7 cellular contexts compared by ENCODE assay signal in the genomic region with DNA sequence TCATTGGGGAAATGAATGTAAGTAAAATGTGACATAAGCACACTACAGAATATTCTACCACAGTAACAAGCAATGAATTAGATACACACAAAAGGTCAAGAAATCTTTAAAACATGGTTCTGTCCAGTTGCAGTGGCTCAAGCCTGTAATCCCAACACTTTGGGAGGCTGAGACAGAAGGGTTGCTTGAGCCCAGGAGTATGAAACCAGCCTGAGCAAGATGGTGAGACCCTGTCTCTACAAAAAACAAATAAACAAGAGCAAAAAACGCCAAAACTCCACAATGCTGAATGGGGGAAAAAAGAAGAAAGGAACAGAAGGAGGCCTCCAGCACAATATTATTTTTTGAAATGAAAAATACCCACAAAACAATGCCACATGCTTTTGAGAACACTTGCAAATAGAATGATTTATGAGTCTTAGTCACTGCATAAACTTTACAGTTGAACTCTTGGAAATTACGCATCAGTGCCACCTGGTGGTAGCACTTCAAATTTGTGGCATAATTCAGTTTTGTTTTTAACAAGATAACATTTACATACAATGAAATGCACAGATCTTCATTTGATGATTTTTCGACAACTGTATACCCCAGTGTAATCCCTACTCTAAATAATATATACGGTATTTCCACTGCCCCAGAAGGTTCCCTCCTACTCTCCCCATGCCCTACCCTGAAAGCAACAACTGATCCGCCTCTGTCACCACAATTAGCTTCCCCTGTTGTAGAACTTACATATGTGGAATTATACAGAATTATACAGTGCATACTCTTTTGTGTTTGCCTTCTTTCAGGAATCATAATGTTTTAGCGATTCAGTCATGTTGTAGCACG. TPM values are rescaled to one million over a fixed set of nuclear protein-coding genes. Genes with fewer than 3 reads are reported as not detected.
DNase-seq lines count a peak whose midpoint lies in the region; ATAC-seq, FAIRE-seq and TF ChIP-seq lines count a peak whose summit lies in the region.

No MANE protein-coding gene starts in this region.

- no peak overlapping the region for H3K4me3 ChIP-seq in GM12875 (ENCODE audit: low read depth, low read length)
- no peak overlapping the region for H3K4me3 ChIP-seq in astrocyte (ENCODE audit: insufficient read depth, low read depth, low read length)

- H3K9me3 ChIP-seq in astrocyte (ENCODE audit: insufficient read depth, low read depth, low read length), result no peaks in the 10 kb centered on the region

- H3K36me3 Mint-ChIP-seq in astrocyte (ENCODE audit: low read depth, unreplicated experiment) (no peaks in the 10 kb centered on the region), immature natural killer cell (no peaks in the 10 kb centered on the region)

- TF ChIP-seq CTCF in GM12875 (IDR thresholded peaks at IDR 0.05; ENCODE audit: borderline replicate concordance, insufficient read depth, low read depth, low read length) (peak; percentile 50; the same call in 1 of the 2 replicates), astrocyte (IDR thresholded peaks at IDR 0.05; ENCODE audit: insufficient read depth, low read depth, low read length) (peak; percentile 74)

- peaks cover 5% of the 10 kb centered on the region for H3K27me3 ChIP-seq in astrocyte (ENCODE audit: insufficient read depth, low read length)

- no peak for ATAC-seq in GM21723 (IDR thresholded peaks at IDR 0.05; ENCODE audit: unreplicated experiment)

- H4K20me1 ChIP-seq in astrocyte (ENCODE audit: insufficient read depth, low read length), result no peaks in the 10 kb centered on the region

- no peak overlapping the region for H2AFZ ChIP-seq in astrocyte (ENCODE audit: low read depth, low read length)

- no peaks in the 10 kb centered on the region for H3K9me3 Mint-ChIP-seq in astrocyte (ENCODE audit: unreplicated experiment)
- no peaks in the 10 kb centered on the region for H3K9me3 Mint-ChIP-seq in immature natural killer cell

- H3K27ac Mint-ChIP-seq in astrocyte (ENCODE audit: unreplicated experiment) (peak overlapping the region; percentile 1), immature natural killer cell (peak overlapping the region in 1 of 6 donors; percentile 20)

- H3K27ac ChIP-seq in astrocyte (ENCODE audit: low read depth, low read length), result no peak overlapping the region

- FAIRE-seq in astrocyte (lab: Jason Lieb, UNC), result peak; percentile 23

- H3K4me1 Mint-ChIP-seq in astrocyte (ENCODE audit: low read depth, unreplicated experiment) (no peaks in the 10 kb centered on the region), immature natural killer cell (peaks cover 10 to 21% of the 10 kb centered on the region in 2 donors)

- H3K4me1 ChIP-seq in astrocyte (ENCODE audit: insufficient read depth, low read length), result peaks cover 3% of the 10 kb centered on the region

- DNase-seq in NCI-H1092 (lab: John Stamatoyannopoulos, UW) (peak; percentile 48), T-helper 22 cell (ENCODE audit: low read depth) (peak; percentile 21), astrocyte (ENCODE audit: low read depth) (peak; percentile 59), immature natural killer cell (peak; percentile 59 to 70 (median 63))
- peak; percentile 11 to 32 for DNase-seq in stimulated activated CD4-positive, alpha-beta T cell treated with anti-CD3 and anti-CD28 coated beads, Interleukin-15, amount 100 ng/mL, for 1 hour (ENCODE audit: low read depth in 1 of 2, low spot score in 1 of 2)

- no peaks in the 10 kb centered on the region for H3K36me3 ChIP-seq in astrocyte (ENCODE audit: insufficient read depth, low read length)

- H3K79me2 ChIP-seq in astrocyte (ENCODE audit: insufficient read depth, low read length), result no peaks in the 10 kb centered on the region

- H3K4me3 Mint-ChIP-seq in astrocyte (ENCODE audit: unreplicated experiment), result no peak overlapping the region
- no peak overlapping the region for H3K4me3 Mint-ChIP-seq in immature natural killer cell

- no peak overlapping the region for H3K9ac ChIP-seq in astrocyte (ENCODE audit: low read length)

- H3K4me2 ChIP-seq in astrocyte (ENCODE audit: low read length), result peak overlapping the region; percentile 30

- H3K27me3 Mint-ChIP-seq in astrocyte (ENCODE audit: low read depth, unreplicated experiment), result peaks cover 18% of the 10 kb centered on the region
- peaks cover 0 to 8% (median 6%) of the 10 kb centered on the region in 3 donors for H3K27me3 Mint-ChIP-seq in immature natural killer cell (ENCODE audit: low read depth in 3 of 3)

RNA-seq across cellular contexts. Expression of a gene that starts 14.4 kb away (rescaled TPM):
- not detected in 2 replicates for total RNA-seq in astrocyte
- polyA plus RNA-seq in immature natural killer cell, result not detected

RNA-seq across cellular contexts. Expression of a gene that starts 39.0 kb away (rescaled TPM):
- total RNA-seq in astrocyte, result 37.2 and 43.3 TPM in 2 replicates
- 100 to 1,000 TPM in 2 of 3 donors, 10 to 100 TPM in 1; 94.7 to 164 (median 137) TPM for polyA plus RNA-seq in immature natural killer cell

RNA-seq across cellular contexts. Expression of a gene that starts 39.3 kb away (rescaled TPM):
- total RNA-seq in astrocyte, result 108 and 109 TPM in 2 replicates
- polyA plus RNA-seq in immature natural killer cell, result 10 to 100 TPM; 44.0 to 66.2 (median 57.6) TPM

RNA-seq across cellular contexts. Expression of a gene that starts 58.4 kb away (rescaled TPM):
- total RNA-seq in astrocyte, result 93.1 and 103 TPM in 2 replicates
- polyA plus RNA-seq in immature natural killer cell, result 10 to 100 TPM; 21.7 to 49.2 (median 44.2) TPM
